Comparison of ENCODE assay signal across 9 cellular contexts in the genomic region with DNA sequence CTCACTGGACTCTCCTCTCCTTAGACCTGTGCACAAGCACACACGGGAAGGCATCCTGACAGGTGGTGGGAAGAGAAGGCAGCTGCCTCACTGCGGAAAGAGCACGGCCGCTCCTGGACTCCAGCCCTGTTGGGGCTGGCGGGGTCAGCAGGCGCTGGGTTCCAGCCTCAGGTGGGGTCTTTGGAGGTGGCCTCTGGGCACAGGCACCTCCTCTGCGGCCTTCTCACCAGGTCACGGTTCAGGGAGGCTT. TPM values are rescaled to one million over a fixed set of nuclear protein-coding genes. Genes with fewer than 3 reads are reported as not detected.
DNase-seq lines count a peak whose midpoint lies in the region; ATAC-seq, FAIRE-seq and TF ChIP-seq lines count a peak whose summit lies in the region.
"Had no signal": no experiment of that assay in that cellular context is flagged by ENCODE, and none has a peak within 500 bp of the region (broad histone marks: within the 10 kb centered on the region; RNA-seq: fewer than 3 reads in every experiment).

No MANE protein-coding gene starts in this region.

- no peak for ATAC-seq in HG02642 (IDR thresholded peaks at IDR 0.05; ENCODE audit: poor library complexity, unreplicated experiment)
- no peak for ATAC-seq in HG02610 (IDR thresholded peaks at IDR 0.05; ENCODE audit: unreplicated experiment)
- ATAC-seq in HG03520 (IDR thresholded peaks at IDR 0.05; ENCODE audit: unreplicated experiment), result no peak

- H3K27ac ChIP-seq in A673 (ENCODE audit: low read depth, low read length, poor library complexity, severe bottlenecking) (peak overlapping the region; percentile 85), HL-60 (replicated peaks) (peak overlapping the region; percentile 67; the same call in 1 of the 2 replicates)

- no peaks in the 10 kb centered on the region for H3K9me3 ChIP-seq in A673 (ENCODE audit: low read depth, low read length, poor library complexity, severe bottlenecking)
- H3K9me3 ChIP-seq in mucosa of stomach (ENCODE audit: control insufficient read depth, low read length), result no peaks in the 10 kb centered on the region

- H3K4me1 ChIP-seq in A673 (ENCODE audit: insufficient read depth, low read length, poor library complexity, severe bottlenecking), result peaks cover 28% of the 10 kb centered on the region
- H3K4me1 ChIP-seq in mucosa of stomach (ENCODE audit: control insufficient read depth, insufficient read depth, low read length), result peaks cover 32% of the 10 kb centered on the region

- no TSS peak for BruUV-seq in A673 (replicated peaks; lab: Mats Ljungman, UMichigan)

- H3K27me3 ChIP-seq in A673 (replicated peaks; ENCODE audit: insufficient read depth, low read depth, low read length, poor library complexity), result no peaks in the 10 kb centered on the region
- no peaks in the 10 kb centered on the region for H3K27me3 ChIP-seq in HL-60 (ENCODE audit: insufficient read depth, poor library complexity, severe bottlenecking)
- H3K27me3 ChIP-seq in bronchial epithelial cell (ENCODE audit: control insufficient read depth, insufficient read depth, low read length), result no peaks in the 10 kb centered on the region
- no peaks in the 10 kb centered on the region for H3K27me3 ChIP-seq in mucosa of stomach (ENCODE audit: control insufficient read depth, insufficient read depth, low read length)

- intact Hi-C loops in A673 (cut with micrococcal nuclease; ENCODE audit: unreplicated experiment), result no loop called here

- peak overlapping the region; percentile 97 for H3K4me3 ChIP-seq in A673 (ENCODE audit: low read depth, low read length, poor library complexity, severe bottlenecking)
- H3K4me3 ChIP-seq in HL-60 (replicated peaks; ENCODE audit: insufficient read depth, low read length), result no peak overlapping the region
- peak overlapping the region; percentile 65 for H3K4me3 ChIP-seq in bronchial epithelial cell (ENCODE audit: low read depth, low read length)
- no peak overlapping the region for H3K4me3 ChIP-seq in mucosa of stomach (ENCODE audit: low read length)

- POLR2A ChIA-PET in A673 (lab: Charles Lee; ENCODE audit: low non-redundant PET), result no interaction called here

- TF ChIP-seq CTCF in A673 (conservative IDR thresholded peaks at IDR 0.05; ENCODE audit: low read depth, low read length) (no peak), HL-60 (IDR thresholded peaks at IDR 0.05; ENCODE audit: insufficient read depth, low read length) (no peak), bronchial epithelial cell (IDR thresholded peaks at IDR 0.05; ENCODE audit: insufficient read depth, low read length, severe bottlenecking) (no peak)

- CTCF ChIA-PET in A673 (lab: Charles Lee), result no interaction called here

- FAIRE-seq in bronchial epithelial cell (lab: Jason Lieb, UNC), result no peak
- FAIRE-seq: TTC549 had no signal

- H3K9ac ChIP-seq in mucosa of stomach (ENCODE audit: low read length), result peak overlapping the region; percentile 82

- H3K36me3 ChIP-seq in A673 (ENCODE audit: insufficient read depth, low read length, poor library complexity, severe bottlenecking) (peaks cover 6% of the 10 kb centered on the region), bronchial epithelial cell (ENCODE audit: control insufficient read depth, insufficient read depth, low read length) (no peaks in the 10 kb centered on the region), mucosa of stomach (ENCODE audit: control insufficient read depth, insufficient read depth, low read length) (no peaks in the 10 kb centered on the region)

- no peak for DNase-seq in A673 (ENCODE audit: low spot score)
- no peak for DNase-seq in HL-60 (ENCODE audit: low read depth in 1 of 2, low spot score in 1 of 2)
- no peak for DNase-seq in bronchial epithelial cell (ENCODE audit: low read depth)
- no peak for DNase-seq in NK-92 (lab: John Stamatoyannopoulos, UW; ENCODE audit: unreplicated experiment)

RNA-seq across cellular contexts. Expression of gene MTA1, which starts 0.6 kb away (rescaled TPM):
- total RNA-seq in A673 (2021), result 238 and 250 TPM in 2 replicates
- total RNA-seq in bronchial epithelial cell, result 25.5 and 26.1 TPM in 2 replicates

RNA-seq across cellular contexts. Expression of gene TEX22, which starts 20.6 kb away (rescaled TPM):
- total RNA-seq in A673 (2021), result 2.1 and 2.7 TPM in 2 replicates
- 0.38 and 1.8 TPM in 2 replicates for total RNA-seq in bronchial epithelial cell

RNA-seq across cellular contexts. Expression of gene CRIP2, which starts 55.6 kb away (rescaled TPM):
- total RNA-seq in A673 (2021) (154 and 192 TPM in 2 replicates), bronchial epithelial cell (13.2 and 22.3 TPM in 2 replicates)

Comparison
In these comparisons a context has a peak if more than half of its experiments do, and no peak if none do; other contexts are left out.
1. H3K4me3 ChIP-seq: peak in A673 (single experiment) and bronchial epithelial cell (single experiment); none in HL-60 (single experiment) and mucosa of stomach (single experiment).